Comparison of ENCODE assay signal across 1 cellular context in the genomic region with DNA sequence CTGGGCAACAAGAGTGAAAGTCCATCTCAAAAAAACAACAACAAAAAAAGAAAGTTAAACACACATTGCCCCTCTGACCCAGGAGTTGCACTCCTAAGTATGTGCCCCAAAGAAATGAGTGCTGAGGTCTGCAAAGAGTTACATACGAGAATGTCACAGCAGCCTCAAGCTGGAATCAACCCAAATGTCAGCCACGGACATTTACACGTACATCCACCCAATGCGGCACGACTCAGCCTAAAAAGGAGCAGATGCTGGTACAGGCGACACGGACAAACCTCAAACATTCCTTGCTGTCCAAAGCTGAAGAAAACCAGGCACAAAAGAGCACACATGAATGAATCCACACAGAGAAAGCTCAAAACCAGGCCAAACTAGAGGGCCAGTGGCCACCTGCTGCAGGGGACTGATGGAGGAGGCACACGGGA.
TF ChIP-seq lines count a peak whose summit lies in the region.

No MANE protein-coding gene starts in this region.

TF ChIP-seq in SK-N-SH treated with all-trans-retinoic acid at 6 μM for 48 hours, 23 proteins besides CTCF, POLR2A, EP300 and RAD21 (continued from another document):
- TF ChIP-seq, protein P1, sequence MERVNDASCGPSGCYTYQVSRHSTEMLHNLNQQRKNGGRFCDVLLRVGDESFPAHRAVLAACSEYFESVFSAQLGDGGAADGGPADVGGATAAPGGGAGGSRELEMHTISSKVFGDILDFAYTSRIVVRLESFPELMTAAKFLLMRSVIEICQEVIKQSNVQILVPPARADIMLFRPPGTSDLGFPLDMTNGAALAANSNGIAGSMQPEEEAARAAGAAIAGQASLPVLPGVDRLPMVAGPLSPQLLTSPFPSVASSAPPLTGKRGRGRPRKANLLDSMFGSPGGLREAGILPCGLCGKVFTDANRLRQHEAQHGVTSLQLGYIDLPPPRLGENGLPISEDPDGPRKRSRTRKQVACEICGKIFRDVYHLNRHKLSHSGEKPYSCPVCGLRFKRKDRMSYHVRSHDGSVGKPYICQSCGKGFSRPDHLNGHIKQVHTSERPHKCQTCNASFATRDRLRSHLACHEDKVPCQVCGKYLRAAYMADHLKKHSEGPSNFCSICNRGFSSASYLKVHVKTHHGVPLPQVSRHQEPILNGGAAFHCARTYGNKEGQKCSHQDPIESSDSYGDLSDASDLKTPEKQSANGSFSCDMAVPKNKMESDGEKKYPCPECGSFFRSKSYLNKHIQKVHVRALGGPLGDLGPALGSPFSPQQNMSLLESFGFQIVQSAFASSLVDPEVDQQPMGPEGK (CRISPR knock-in tag; IDR thresholded peaks at IDR 0.05; ENCODE audit: borderline replicate concordance): no peak
- TF ChIP-seq ZNF565 (CRISPR knock-in tag; conservative IDR thresholded peaks at IDR 0.05; ENCODE audit: low read depth) (no peak), ZNF8 (CRISPR knock-in tag; IDR thresholded peaks at IDR 0.05) (no peak), TSHZ2 (CRISPR knock-in tag; IDR thresholded peaks at IDR 0.05) (no peak), ARNTL (CRISPR knock-in tag; IDR thresholded peaks at IDR 0.05; ENCODE audit: borderline replicate concordance, low read depth) (no peak), ZFP3 (CRISPR knock-in tag; IDR thresholded peaks at IDR 0.05) (no peak), BACH2 (CRISPR knock-in tag; IDR thresholded peaks at IDR 0.05; ENCODE audit: borderline replicate concordance) (no peak)
- TF ChIP-seq, protein P2, sequence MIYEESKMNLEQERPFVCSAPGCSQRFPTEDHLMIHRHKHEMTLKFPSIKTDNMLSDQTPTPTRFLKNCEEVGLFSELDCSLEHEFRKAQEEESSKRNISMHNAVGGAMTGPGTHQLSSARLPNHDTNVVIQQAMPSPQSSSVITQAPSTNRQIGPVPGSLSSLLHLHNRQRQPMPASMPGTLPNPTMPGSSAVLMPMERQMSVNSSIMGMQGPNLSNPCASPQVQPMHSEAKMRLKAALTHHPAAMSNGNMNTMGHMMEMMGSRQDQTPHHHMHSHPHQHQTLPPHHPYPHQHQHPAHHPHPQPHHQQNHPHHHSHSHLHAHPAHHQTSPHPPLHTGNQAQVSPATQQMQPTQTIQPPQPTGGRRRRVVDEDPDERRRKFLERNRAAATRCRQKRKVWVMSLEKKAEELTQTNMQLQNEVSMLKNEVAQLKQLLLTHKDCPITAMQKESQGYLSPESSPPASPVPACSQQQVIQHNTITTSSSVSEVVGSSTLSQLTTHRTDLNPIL (CRISPR knock-in tag; IDR thresholded peaks at IDR 0.05; ENCODE audit: low read depth): no peak
TF ChIP-seq in SK-N-SH treated with all-trans-retinoic acid at 6 μM for 48 hours: peak in this region for 2.
